In the genomic region with DNA sequence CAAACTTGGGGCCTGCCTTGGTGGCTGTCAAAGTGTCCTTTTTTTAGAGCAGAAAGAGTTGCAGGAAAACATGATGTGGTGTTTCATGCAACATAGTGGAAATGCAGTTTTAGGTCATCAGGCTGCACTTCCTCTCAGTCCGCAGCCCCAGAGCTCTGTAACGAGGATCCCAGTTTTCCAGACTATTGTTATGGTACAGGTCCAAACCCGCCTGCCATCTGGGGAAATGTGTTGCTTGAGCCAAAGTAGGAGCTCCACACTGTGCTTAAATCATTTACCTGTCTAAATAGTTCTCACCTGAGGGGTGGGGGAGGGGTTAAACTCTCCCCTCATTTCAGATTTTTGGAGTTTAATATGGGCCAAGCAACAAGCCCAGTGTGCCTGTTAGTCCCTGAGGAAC, we compare ENCODE assay signal across 28 cellular contexts.
"Had no signal": no experiment of that assay in that cellular context is flagged by ENCODE, and none has a peak within 500 bp of the region (broad histone marks: within the 10 kb centered on the region; RNA-seq: fewer than 3 reads in every experiment).

No MANE protein-coding gene starts in this region.

- H3K4me1 ChIP-seq: colonic mucosa, left lung, lower lobe of right lung, right atrium auricular region, thyroid gland, upper lobe of right lung had no signal

- H3K36me3 Mint-ChIP-seq: stimulated activated naive B cell treated with anti-CD40 and anti-IgM and Interleukin-4, amounts not matched to agents 10 μg/mL and 1 μg/mL and 100 μg/mL, for 72 hours had no signal

- H3K9me3 ChIP-seq: colonic mucosa, esophagus muscularis mucosa, heart right ventricle, left lung, lower lobe of right lung, mucosa of descending colon, right atrium auricular region, stomach, thyroid gland, upper lobe of right lung had no signal

- DNase-seq: activated CD4-positive, alpha-beta memory T cell treated with anti-CD3 and anti-CD28 coated beads for 36 hours; activated CD4-positive, alpha-beta T cell treated with anti-CD3 and anti-CD28 coated beads for 4 hours; activated CD8-positive, alpha-beta memory T cell treated with anti-CD3 and anti-CD28 coated beads, Interleukin-2, amount 50 U/mL, for 4 hours; activated gamma-delta T cell treated with Interleukin-2 at 50 U/mL for 16 hours; activated naive CD4-positive, alpha-beta T cell treated with anti-CD3 and anti-CD28 coated beads, Interleukin-2, amount 50 U/mL, for 16 hours; activated T-cell treated with anti-CD3 and anti-CD28 coated beads, Interleukin-2, amount 50 U/mL, for 24 hours; amniotic stem cell; brain microvascular endothelial cell; colonic mucosa; dorsolateral prefrontal cortex; effector memory CD4-positive, alpha-beta T cell; foreskin melanocyte; heart right ventricle; kidney glomerular epithelial cell; left lung; lower lobe of right lung; mucosa of descending colon; stimulated activated CD4-positive, alpha-beta T cell treated with anti-CD3 and anti-CD28 coated beads, Interleukin-15, amount 100 ng/mL, for 24 hours; stimulated activated CD4-positive, alpha-beta T cell treated with anti-CD3 and anti-CD28 coated beads, Interleukin-2, amount 100 ng/mL, for 24 hours; stimulated activated naive B cell treated with anti-CD40 and anti-IgM and Interleukin-4, amounts not matched to agents 10 μg/mL and 1 μg/mL and 100 μg/mL, for 72 hours; stomach; thyroid gland; upper lobe of right lung had no signal

- H3K27ac Mint-ChIP-seq: activated CD4-positive, alpha-beta memory T cell treated with anti-CD3 and anti-CD28 coated beads for 36 hours; activated T-cell treated with anti-CD3 and anti-CD28 coated beads, Interleukin-2, amount 50 U/mL, for 24 hours; activated T-helper 17 cell treated with anti-CD3 and anti-CD28 coated beads, Interleukin-2, amount 50 U/mL, for 72 hours; natural killer cell treated with Interleukin-12 subunit alpha and Interleukin-12 subunit beta and Interleukin-15 and Interleukin-18, amount 100 ng/mL, for 72 hours; stimulated activated naive B cell treated with anti-CD40 and anti-IgM and Interleukin-4, amounts not matched to agents 10 μg/mL and 1 μg/mL and 100 μg/mL, for 72 hours had no signal

- H3K27me3 ChIP-seq: brain microvascular endothelial cell, colonic mucosa, dorsolateral prefrontal cortex, esophagus muscularis mucosa, heart right ventricle, left lung, right atrium auricular region, stomach, thyroid gland, upper lobe of right lung had no signal

- H3K36me3 ChIP-seq: colonic mucosa had no signal

- H3K9me3 Mint-ChIP-seq: activated CD4-positive, alpha-beta memory T cell treated with anti-CD3 and anti-CD28 coated beads for 36 hours; activated T-cell treated with anti-CD3 and anti-CD28 coated beads, Interleukin-2, amount 50 U/mL, for 24 hours; activated T-helper 17 cell treated with anti-CD3 and anti-CD28 coated beads, Interleukin-2, amount 50 U/mL, for 72 hours; natural killer cell treated with Interleukin-12 subunit alpha and Interleukin-12 subunit beta and Interleukin-15 and Interleukin-18, amount 100 ng/mL, for 72 hours; stimulated activated naive B cell treated with anti-CD40 and anti-IgM and Interleukin-4, amounts not matched to agents 10 μg/mL and 1 μg/mL and 100 μg/mL, for 72 hours had no signal

- H3K4me3 Mint-ChIP-seq: activated CD4-positive, alpha-beta memory T cell treated with anti-CD3 and anti-CD28 coated beads for 36 hours; activated T-cell treated with anti-CD3 and anti-CD28 coated beads, Interleukin-2, amount 50 U/mL, for 24 hours; activated T-helper 17 cell treated with anti-CD3 and anti-CD28 coated beads, Interleukin-2, amount 50 U/mL, for 72 hours; natural killer cell treated with Interleukin-12 subunit alpha and Interleukin-12 subunit beta and Interleukin-15 and Interleukin-18, amount 100 ng/mL, for 72 hours; stimulated activated naive B cell treated with anti-CD40 and anti-IgM and Interleukin-4, amounts not matched to agents 10 μg/mL and 1 μg/mL and 100 μg/mL, for 72 hours had no signal

- H3K27ac ChIP-seq: brain microvascular endothelial cell, colonic mucosa, dorsolateral prefrontal cortex, esophagus muscularis mucosa, heart right ventricle, left lung, lower lobe of right lung, right atrium auricular region, stomach, thyroid gland, upper lobe of right lung, VCaP had no signal

- H3K27me3 Mint-ChIP-seq: natural killer cell treated with Interleukin-12 subunit alpha and Interleukin-12 subunit beta and Interleukin-15 and Interleukin-18, amount 100 ng/mL, for 72 hours had no signal

- H3K4me3 ChIP-seq: colonic mucosa, dorsolateral prefrontal cortex, esophagus muscularis mucosa, heart right ventricle, left lung, lower lobe of right lung, mucosa of descending colon, right atrium auricular region, stomach, thyroid gland, upper lobe of right lung had no signal
